ENCODE assay signal across 1 cellular context in the genomic region with DNA sequence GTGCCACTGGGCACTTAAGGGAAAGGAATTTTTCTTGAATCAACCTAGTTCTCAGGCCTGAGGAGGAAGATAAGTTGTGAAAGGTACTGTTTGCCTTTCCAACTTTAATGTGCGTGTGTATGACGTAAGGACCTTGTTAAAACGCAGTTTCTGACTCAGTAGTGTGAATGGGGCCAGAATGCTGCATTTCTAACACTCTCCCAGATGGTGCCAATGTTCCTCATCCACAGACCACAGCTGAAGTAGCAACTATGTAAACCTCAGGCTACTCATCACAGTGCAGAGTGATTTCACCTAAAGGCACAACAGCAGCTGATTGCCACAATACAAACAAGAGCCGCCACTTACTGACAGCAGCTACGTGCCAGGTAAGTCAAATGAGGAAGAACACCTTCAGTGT.
TF ChIP-seq lines count a peak whose summit lies in the region.

No MANE protein-coding gene starts in this region.

TF ChIP-seq in GM12878, 131 proteins besides CTCF, POLR2A, EP300 and RAD21 (continued from another document):
- no peak for TF ChIP-seq HCFC1 (IDR thresholded peaks at IDR 0.05; ENCODE audit: low read length)
- TF ChIP-seq, protein P1, sequence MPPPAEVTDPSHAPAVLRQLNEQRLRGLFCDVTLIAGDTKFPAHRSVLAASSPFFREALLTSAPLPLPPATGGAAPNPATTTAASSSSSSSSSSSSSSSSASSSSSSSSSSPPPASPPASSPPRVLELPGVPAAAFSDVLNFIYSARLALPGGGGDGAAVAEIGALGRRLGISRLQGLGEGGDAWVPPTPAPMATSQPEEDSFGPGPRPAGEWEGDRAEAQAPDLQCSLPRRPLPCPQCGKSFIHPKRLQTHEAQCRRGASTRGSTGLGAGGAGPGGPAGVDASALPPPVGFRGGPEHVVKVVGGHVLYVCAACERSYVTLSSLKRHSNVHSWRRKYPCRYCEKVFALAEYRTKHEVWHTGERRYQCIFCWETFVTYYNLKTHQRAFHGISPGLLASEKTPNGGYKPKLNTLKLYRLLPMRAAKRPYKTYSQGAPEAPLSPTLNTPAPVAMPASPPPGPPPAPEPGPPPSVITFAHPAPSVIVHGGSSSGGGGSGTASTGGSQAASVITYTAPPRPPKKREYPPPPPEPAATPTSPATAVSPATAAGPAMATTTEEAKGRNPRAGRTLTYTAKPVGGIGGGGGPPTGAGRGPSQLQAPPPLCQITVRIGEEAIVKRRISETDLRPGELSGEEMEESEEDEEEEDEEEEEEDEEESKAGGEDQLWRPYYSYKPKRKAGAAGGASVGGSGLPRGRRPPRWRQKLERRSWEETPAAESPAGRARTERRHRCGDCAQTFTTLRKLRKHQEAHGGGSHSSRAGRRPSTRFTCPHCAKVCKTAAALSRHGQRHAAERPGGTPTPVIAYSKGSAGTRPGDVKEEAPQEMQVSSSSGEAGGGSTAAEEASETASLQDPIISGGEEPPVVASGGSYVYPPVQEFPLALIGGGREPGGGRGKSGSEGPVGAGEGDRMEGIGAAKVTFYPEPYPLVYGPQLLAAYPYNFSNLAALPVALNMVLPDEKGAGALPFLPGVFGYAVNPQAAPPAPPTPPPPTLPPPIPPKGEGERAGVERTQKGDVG (CRISPR knock-in tag; IDR thresholded peaks at IDR 0.05), result no peak
- TF ChIP-seq, protein P2, sequence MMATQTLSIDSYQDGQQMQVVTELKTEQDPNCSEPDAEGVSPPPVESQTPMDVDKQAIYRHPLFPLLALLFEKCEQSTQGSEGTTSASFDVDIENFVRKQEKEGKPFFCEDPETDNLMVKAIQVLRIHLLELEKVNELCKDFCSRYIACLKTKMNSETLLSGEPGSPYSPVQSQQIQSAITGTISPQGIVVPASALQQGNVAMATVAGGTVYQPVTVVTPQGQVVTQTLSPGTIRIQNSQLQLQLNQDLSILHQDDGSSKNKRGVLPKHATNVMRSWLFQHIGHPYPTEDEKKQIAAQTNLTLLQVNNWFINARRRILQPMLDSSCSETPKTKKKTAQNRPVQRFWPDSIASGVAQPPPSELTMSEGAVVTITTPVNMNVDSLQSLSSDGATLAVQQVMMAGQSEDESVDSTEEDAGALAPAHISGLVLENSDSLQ (IDR thresholded peaks at IDR 0.05), result no peak
